In the genomic region with DNA sequence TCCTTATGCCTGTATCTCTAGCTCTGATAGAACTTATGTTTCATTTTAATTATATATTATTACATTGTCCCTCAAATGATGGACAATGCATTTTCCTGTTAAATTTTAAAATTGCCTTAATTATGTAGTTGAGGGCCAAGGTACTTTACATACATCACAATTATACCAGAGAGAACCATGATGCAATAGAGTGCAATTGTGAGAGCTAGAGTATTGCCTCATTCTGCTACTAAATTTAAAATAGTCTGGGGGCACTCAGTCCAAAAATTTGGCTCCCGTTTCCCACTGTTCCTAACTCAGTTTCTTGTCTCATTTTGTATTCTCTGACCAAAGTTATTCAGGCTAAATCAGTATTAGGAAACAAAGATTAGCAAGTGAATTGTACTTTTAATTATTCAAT, we compare ENCODE assay signal across 1 cellular context.
TF ChIP-seq lines count a peak whose summit lies in the region.

No MANE protein-coding gene starts in this region.

TF ChIP-seq in GM23338, 12 proteins besides CTCF, POLR2A, EP300 and RAD21 (continued from another document):
- TF ChIP-seq POLR2AphosphoS5 (IDR thresholded peaks at IDR 0.05; ENCODE audit: low read depth) (no peak), EZH2phosphoT487 (IDR thresholded peaks at IDR 0.05; ENCODE audit: unreplicated experiment) (no peak), ZNF114 (CRISPR knock-in tag; IDR thresholded peaks at IDR 0.05) (no peak), CREB1 (CRISPR knock-in tag; IDR thresholded peaks at IDR 0.05; ENCODE audit: low read depth) (no peak), JUNB (IDR thresholded peaks at IDR 0.05; ENCODE audit: unreplicated experiment) (no peak)
- TF ChIP-seq, protein P1, sequence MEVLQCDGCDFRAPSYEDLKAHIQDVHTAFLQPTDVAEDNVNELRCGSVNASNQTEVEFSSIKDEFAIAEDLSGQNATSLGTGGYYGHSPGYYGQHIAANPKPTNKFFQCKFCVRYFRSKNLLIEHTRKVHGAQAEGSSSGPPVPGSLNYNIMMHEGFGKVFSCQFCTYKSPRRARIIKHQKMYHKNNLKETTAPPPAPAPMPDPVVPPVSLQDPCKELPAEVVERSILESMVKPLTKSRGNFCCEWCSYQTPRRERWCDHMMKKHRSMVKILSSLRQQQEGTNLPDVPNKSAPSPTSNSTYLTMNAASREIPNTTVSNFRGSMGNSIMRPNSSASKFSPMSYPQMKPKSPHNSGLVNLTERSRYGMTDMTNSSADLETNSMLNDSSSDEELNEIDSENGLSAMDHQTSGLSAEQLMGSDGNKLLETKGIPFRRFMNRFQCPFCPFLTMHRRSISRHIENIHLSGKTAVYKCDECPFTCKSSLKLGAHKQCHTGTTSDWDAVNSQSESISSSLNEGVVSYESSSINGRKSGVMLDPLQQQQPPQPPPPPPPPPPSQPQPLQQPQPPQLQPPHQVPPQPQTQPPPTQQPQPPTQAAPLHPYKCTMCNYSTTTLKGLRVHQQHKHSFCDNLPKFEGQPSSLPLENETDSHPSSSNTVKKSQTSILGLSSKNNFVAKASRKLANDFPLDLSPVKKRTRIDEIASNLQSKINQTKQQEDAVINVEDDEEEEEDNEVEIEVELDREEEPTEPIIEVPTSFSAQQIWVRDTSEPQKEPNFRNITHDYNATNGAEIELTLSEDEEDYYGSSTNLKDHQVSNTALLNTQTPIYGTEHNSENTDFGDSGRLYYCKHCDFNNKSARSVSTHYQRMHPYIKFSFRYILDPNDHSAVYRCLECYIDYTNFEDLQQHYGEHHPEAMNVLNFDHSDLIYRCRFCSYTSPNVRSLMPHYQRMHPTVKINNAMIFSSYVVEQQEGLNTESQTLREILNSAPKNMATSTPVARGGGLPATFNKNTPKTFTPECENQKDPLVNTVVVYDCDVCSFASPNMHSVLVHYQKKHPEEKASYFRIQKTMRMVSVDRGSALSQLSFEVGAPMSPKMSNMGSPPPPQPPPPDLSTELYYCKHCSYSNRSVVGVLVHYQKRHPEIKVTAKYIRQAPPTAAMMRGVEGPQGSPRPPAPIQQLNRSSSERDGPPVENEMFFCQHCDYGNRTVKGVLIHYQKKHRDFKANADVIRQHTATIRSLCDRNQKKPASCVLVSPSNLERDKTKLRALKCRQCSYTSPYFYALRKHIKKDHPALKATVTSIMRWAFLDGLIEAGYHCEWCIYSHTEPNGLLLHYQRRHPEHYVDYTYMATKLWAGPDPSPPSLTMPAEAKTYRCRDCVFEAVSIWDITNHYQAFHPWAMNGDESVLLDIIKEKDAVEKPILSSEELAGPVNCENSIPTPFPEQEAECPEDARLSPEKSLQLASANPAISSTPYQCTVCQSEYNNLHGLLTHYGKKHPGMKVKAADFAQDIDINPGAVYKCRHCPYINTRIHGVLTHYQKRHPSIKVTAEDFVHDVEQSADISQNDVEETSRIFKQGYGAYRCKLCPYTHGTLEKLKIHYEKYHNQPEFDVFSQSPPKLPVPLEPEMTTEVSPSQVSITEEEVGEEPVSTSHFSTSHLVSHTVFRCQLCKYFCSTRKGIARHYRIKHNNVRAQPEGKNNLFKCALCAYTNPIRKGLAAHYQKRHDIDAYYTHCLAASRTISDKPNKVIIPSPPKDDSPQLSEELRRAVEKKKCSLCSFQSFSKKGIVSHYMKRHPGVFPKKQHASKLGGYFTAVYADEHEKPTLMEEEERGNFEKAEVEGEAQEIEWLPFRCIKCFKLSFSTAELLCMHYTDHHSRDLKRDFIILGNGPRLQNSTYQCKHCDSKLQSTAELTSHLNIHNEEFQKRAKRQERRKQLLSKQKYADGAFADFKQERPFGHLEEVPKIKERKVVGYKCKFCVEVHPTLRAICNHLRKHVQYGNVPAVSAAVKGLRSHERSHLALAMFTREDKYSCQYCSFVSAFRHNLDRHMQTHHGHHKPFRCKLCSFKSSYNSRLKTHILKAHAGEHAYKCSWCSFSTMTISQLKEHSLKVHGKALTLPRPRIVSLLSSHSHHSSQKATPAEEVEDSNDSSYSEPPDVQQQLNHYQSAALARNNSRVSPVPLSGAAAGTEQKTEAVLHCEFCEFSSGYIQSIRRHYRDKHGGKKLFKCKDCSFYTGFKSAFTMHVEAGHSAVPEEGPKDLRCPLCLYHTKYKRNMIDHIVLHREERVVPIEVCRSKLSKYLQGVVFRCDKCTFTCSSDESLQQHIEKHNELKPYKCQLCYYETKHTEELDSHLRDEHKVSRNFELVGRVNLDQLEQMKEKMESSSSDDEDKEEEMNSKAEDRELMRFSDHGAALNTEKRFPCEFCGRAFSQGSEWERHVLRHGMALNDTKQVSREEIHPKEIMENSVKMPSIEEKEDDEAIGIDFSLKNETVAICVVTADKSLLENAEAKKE (CRISPR knock-in tag; IDR thresholded peaks at IDR 0.05): no peak
- TF ChIP-seq, protein P2, sequence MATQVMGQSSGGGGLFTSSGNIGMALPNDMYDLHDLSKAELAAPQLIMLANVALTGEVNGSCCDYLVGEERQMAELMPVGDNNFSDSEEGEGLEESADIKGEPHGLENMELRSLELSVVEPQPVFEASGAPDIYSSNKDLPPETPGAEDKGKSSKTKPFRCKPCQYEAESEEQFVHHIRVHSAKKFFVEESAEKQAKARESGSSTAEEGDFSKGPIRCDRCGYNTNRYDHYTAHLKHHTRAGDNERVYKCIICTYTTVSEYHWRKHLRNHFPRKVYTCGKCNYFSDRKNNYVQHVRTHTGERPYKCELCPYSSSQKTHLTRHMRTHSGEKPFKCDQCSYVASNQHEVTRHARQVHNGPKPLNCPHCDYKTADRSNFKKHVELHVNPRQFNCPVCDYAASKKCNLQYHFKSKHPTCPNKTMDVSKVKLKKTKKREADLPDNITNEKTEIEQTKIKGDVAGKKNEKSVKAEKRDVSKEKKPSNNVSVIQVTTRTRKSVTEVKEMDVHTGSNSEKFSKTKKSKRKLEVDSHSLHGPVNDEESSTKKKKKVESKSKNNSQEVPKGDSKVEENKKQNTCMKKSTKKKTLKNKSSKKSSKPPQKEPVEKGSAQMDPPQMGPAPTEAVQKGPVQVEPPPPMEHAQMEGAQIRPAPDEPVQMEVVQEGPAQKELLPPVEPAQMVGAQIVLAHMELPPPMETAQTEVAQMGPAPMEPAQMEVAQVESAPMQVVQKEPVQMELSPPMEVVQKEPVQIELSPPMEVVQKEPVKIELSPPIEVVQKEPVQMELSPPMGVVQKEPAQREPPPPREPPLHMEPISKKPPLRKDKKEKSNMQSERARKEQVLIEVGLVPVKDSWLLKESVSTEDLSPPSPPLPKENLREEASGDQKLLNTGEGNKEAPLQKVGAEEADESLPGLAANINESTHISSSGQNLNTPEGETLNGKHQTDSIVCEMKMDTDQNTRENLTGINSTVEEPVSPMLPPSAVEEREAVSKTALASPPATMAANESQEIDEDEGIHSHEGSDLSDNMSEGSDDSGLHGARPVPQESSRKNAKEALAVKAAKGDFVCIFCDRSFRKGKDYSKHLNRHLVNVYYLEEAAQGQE (IDR thresholded peaks at IDR 0.05; ENCODE audit: unreplicated experiment): no peak
